In genomic region chr2:28346587-28346986, GRCh38 we compare ENCODE assay signal across 13 cellular contexts. TPM values are rescaled to one million over a fixed set of nuclear protein-coding genes. Genes with fewer than 3 reads are reported as not detected.
A peak's percentile ranks its signal among the peaks of the same experiment; 100 is the strongest.
DNase-seq lines count a peak whose midpoint lies in the region; ATAC-seq and TF ChIP-seq lines count a peak whose summit lies in the region.
"Had no signal": no experiment of that assay in that cellular context is flagged by ENCODE, and none has a peak within 500 bp of the region (broad histone marks: within the 10 kb centered on the region; RNA-seq: fewer than 3 reads in every experiment).

No MANE protein-coding gene starts in this region.

- ATAC-seq in central memory CD8-positive, alpha-beta T cell (replicated peaks; ENCODE audit: extremely low read depth, poor library complexity, severe bottlenecking): no peak
- ATAC-seq: Right ventricle myocardium inferior had no signal

- no peak overlapping the region for H3K27ac ChIP-seq in CD4-positive, alpha-beta memory T cell (ENCODE audit: low read depth, low read length)
- H3K27ac ChIP-seq in osteoblast (ENCODE audit: low read depth, low read length): no peak overlapping the region

- intact Hi-C loops in CD4-positive, alpha-beta memory T cell (cut with micrococcal nuclease): no loop called here

- H3K9me3 Mint-ChIP-seq in CD4-positive, alpha-beta memory T cell: no peaks in the 10 kb centered on the region
- no peaks in the 10 kb centered on the region for H3K9me3 Mint-ChIP-seq in central memory CD8-positive, alpha-beta T cell
- H3K9me3 Mint-ChIP-seq: memory B cell had no signal

- CTCF ChIA-PET in CD4-positive, alpha-beta memory T cell (lab: Charles Lee; ENCODE audit: partially characterized antibody): no interaction called here

- H3K4me1 Mint-ChIP-seq in CD4-positive, alpha-beta memory T cell: peaks cover 15 to 46% (median 23%) of the 10 kb centered on the region in 4 donors
- peaks cover 27% of the 10 kb centered on the region for H3K4me1 Mint-ChIP-seq in central memory CD8-positive, alpha-beta T cell

- peak overlapping the region in 4 of 7 donors; percentile 8 to 84 (median 59) for H3K27ac Mint-ChIP-seq in CD4-positive, alpha-beta memory T cell
- H3K27ac Mint-ChIP-seq in central memory CD8-positive, alpha-beta T cell (ENCODE audit: low read depth): peak overlapping the region; percentile 82
- H3K27ac Mint-ChIP-seq: memory B cell had no signal

- H3K36me3 Mint-ChIP-seq in CD4-positive, alpha-beta memory T cell: no peaks in the 10 kb centered on the region
- peaks cover 3% of the 10 kb centered on the region for H3K36me3 Mint-ChIP-seq in central memory CD8-positive, alpha-beta T cell (ENCODE audit: insufficient read depth)
- H3K36me3 Mint-ChIP-seq: memory B cell had no signal

- no peaks in the 10 kb centered on the region for H3K27me3 Mint-ChIP-seq in CD4-positive, alpha-beta memory T cell
- H3K27me3 Mint-ChIP-seq in central memory CD8-positive, alpha-beta T cell: no peaks in the 10 kb centered on the region

- no peaks in the 10 kb centered on the region for H3K79me2 ChIP-seq in osteoblast (ENCODE audit: insufficient read depth, low read length)

- DNase-seq in CD4-positive, alpha-beta memory T cell: no peak
- peak; percentile 92 for DNase-seq in LHCN-M2 (ENCODE audit: low read depth)
- DNase-seq in central memory CD8-positive, alpha-beta T cell (ENCODE audit: low spot score in 2 of 2): no peak
- peak; percentile 75 for DNase-seq in osteoblast (ENCODE audit: insufficient read length, low spot score, missing footprints)
- DNase-seq in GM19238 (ENCODE audit: insufficient read length, low spot score): no peak
- DNase-seq in NCI-H128 (lab: John Stamatoyannopoulos, UW; ENCODE audit: unreplicated experiment): no peak
- no peak for DNase-seq in cortex of kidney (lab: John Stamatoyannopoulos, UW)
- no peak for DNase-seq in NCI-H146 (lab: John Stamatoyannopoulos, UW)
- DNase-seq: activated T-cell treated with anti-CD3 and anti-CD28 coated beads, Interleukin-2, amount 50 U/mL, for 1 hour; DMS153; NCI-H2107 had no signal

- no peaks in the 10 kb centered on the region for H3K36me3 ChIP-seq in CD4-positive, alpha-beta memory T cell (ENCODE audit: insufficient read depth, low read length)
- no peaks in the 10 kb centered on the region for H3K36me3 ChIP-seq in osteoblast (ENCODE audit: insufficient read depth, low read length)

- no peak for TF ChIP-seq CTCF in osteoblast (IDR thresholded peaks at IDR 0.05; ENCODE audit: extremely low read depth, low read depth, low read length)

- peak overlapping the region; percentile 4 for H2AFZ ChIP-seq in osteoblast (ENCODE audit: low read length)

- H3K9me3 ChIP-seq in CD4-positive, alpha-beta memory T cell (ENCODE audit: control insufficient read depth in 1 of 2, low read length in 2 of 2): no peaks in the 10 kb centered on the region
- no peaks in the 10 kb centered on the region for H3K9me3 ChIP-seq in osteoblast (ENCODE audit: low read depth, low read length)

- H3K4me3 ChIP-seq in CD4-positive, alpha-beta memory T cell (ENCODE audit: low read length in 2 of 2): no peak overlapping the region
- H3K4me3 ChIP-seq in osteoblast (ENCODE audit: insufficient read depth, low read length): no peak overlapping the region

- H3K4me2 ChIP-seq in osteoblast (ENCODE audit: insufficient read depth, low read length): no peak overlapping the region

- H3K4me1 ChIP-seq in CD4-positive, alpha-beta memory T cell (ENCODE audit: insufficient read depth, low read length): peaks cover 39% of the 10 kb centered on the region
- peaks cover 17% of the 10 kb centered on the region for H3K4me1 ChIP-seq in osteoblast (ENCODE audit: insufficient read depth, low read length)

- H3K27me3 ChIP-seq in CD4-positive, alpha-beta memory T cell (ENCODE audit: insufficient read depth, low read length): no peaks in the 10 kb centered on the region
- no peaks in the 10 kb centered on the region for H3K27me3 ChIP-seq in osteoblast (ENCODE audit: insufficient read depth, low read length)

- POLR2A ChIA-PET in CD4-positive, alpha-beta memory T cell (lab: Charles Lee; ENCODE audit: partially characterized antibody): interaction anchor here (1.7 kb wide), 1 partner anchor 44 kb away, joined by 6 read pairs; no protein-coding TSS in a partner anchor

- peak overlapping the region in 3 of 8 donors; percentile 6 to 56 (median 39) for H3K4me3 Mint-ChIP-seq in CD4-positive, alpha-beta memory T cell
- peak overlapping the region; percentile 55 for H3K4me3 Mint-ChIP-seq in central memory CD8-positive, alpha-beta T cell
- H3K4me3 Mint-ChIP-seq: memory B cell had no signal

- H4K20me1 ChIP-seq in osteoblast (ENCODE audit: insufficient read depth, low read length): no peaks in the 10 kb centered on the region

RNA-seq across cellular contexts. Expression of gene FOSL2, which starts 46.1 kb away (rescaled TPM):
- 1 to 10 TPM; 6.6 to 6.7 TPM for total RNA-seq in CD4-positive, alpha-beta memory T cell
- polyA plus RNA-seq in CD4-positive, alpha-beta memory T cell: 1 to 10 TPM; 4.7 to 5.0 TPM
- 50.7 and 62.2 TPM in 2 replicates for total RNA-seq in LHCN-M2 (2014; rRNA removed)
- 46.8 TPM for polyA plus RNA-seq in LHCN-M2 (2012)
- 64.5 and 86.9 TPM in 2 replicates for total RNA-seq in osteoblast

Comparison
In these comparisons a context has a peak if more than half of its experiments do, and no peak if none do; other contexts are left out.
1. DNase-seq: peak in LHCN-M2 (single experiment) and osteoblast (single experiment); none in CD4-positive, alpha-beta memory T cell (0 of 5), central memory CD8-positive, alpha-beta T cell (0 of 2), GM19238 (single experiment), NCI-H128 (single experiment), cortex of kidney (single experiment) and NCI-H146 (single experiment).